Comparison of ENCODE assay signal across 9 cellular contexts in the genomic region with DNA sequence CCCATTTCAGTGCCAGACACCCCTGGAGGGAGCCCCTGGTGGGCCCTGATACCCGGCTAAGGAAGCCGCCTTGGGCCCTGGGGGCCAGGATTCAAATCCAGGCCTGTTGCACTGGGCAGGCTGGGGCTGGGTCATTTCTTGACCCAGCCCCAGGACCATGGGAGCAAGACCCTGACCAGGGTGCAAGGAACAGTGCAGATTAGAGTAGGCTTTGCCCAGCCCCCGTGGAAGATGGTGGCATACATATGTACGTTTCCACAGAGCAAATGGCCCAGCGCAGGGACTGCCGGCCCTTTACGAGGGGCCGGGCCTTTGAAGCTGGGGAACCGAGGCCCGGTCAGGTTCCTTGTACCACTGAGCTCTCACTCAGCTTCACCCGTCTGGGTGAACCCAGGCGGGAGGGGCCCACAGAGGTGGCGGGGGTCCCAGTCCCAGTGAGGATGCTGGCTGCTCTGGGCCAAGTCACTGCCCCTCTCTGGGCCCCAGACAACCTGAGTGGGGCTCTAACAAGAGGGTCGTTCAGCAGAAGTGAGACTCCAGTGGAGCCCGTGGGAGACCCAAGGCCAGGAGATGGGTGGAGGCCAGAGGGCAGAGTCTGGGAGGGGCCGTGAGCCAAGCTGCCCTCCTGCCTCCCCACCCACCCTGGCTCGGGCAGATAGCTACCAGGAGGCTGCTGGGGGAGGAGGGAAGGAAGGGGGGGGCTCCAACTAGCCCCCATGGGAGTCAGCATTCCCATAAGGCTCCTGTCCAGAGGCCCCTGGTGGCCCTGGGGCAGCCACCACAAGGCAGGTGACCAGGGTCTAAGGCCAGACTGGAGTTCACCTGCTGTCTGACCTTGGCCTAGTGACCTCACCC. TPM values are rescaled to one million over a fixed set of nuclear protein-coding genes. Genes with fewer than 3 reads are reported as not detected.
DNase-seq lines count a peak whose midpoint lies in the region; ATAC-seq and TF ChIP-seq lines count a peak whose summit lies in the region.
"Had no signal": no experiment of that assay in that cellular context is flagged by ENCODE, and none has a peak within 500 bp of the region (broad histone marks: within the 10 kb centered on the region; RNA-seq: fewer than 3 reads in every experiment).

No MANE protein-coding gene starts in this region.

- peak overlapping the region; percentile 98 for H3K4me3 ChIP-seq in CD8-positive, alpha-beta T cell (ENCODE audit: low read depth, low read length)
- H3K4me3 ChIP-seq in RWPE2 (ENCODE audit: severe bottlenecking) (peak overlapping the region; percentile 77), prostate gland (peak overlapping the region; percentile 98 to 100), mesendoderm (ENCODE audit: low read length) (no peak overlapping the region)
- H3K4me3 ChIP-seq: SJSA1 had no signal

- H2BK120ac ChIP-seq in mesendoderm (ENCODE audit: low read depth, low read length): no peak overlapping the region

- POLR2A ChIA-PET in CD8-positive, alpha-beta T cell (lab: Charles Lee): interaction anchor here (0.6 to 2.0 kb wide), 4 partner anchors 21 to 406 kb away, joined by 3 to 8 read pairs (median 4); a partner anchor contains a TSS

- H3K18ac ChIP-seq in mesendoderm (ENCODE audit: low read length): no peak overlapping the region

- no peak overlapping the region for H4K5ac ChIP-seq in mesendoderm (ENCODE audit: low read length)

- H3K27me3 ChIP-seq in CD8-positive, alpha-beta T cell (ENCODE audit: insufficient read depth, low read length): no peaks in the 10 kb centered on the region
- no peaks in the 10 kb centered on the region for H3K27me3 ChIP-seq in RWPE2 (ENCODE audit: insufficient read depth, poor library complexity, severe bottlenecking)
- no peaks in the 10 kb centered on the region for H3K27me3 ChIP-seq in prostate gland (replicated peaks; ENCODE audit: insufficient read depth)
- no peaks in the 10 kb centered on the region for H3K27me3 ChIP-seq in mesendoderm (ENCODE audit: insufficient read depth, low read length, poor library complexity)
- H3K27me3 ChIP-seq: SJSA1 had no signal

- no peaks in the 10 kb centered on the region for H3K27me3 Mint-ChIP-seq in CD8-positive, alpha-beta T cell (ENCODE audit: low read depth)

- peaks cover 19% of the 10 kb centered on the region for H3K79me1 ChIP-seq in mesendoderm (ENCODE audit: low read length)

- H3K36me3 Mint-ChIP-seq in CD8-positive, alpha-beta T cell: peaks cover 29% of the 10 kb centered on the region

- H3K36me3 ChIP-seq in CD8-positive, alpha-beta T cell (ENCODE audit: insufficient read depth, low read length): peaks cover 12% of the 10 kb centered on the region
- H3K36me3 ChIP-seq in RWPE2 (ENCODE audit: low read depth) (peaks cover 70% of the 10 kb centered on the region), prostate gland (no peaks in the 10 kb centered on the region), mesendoderm (ENCODE audit: control insufficient read depth, insufficient read depth, low read length) (no peaks in the 10 kb centered on the region)

- H2BK5ac ChIP-seq in mesendoderm (ENCODE audit: low read length): no peak overlapping the region

- peak overlapping the region; percentile 86 for H3K4me3 Mint-ChIP-seq in CD8-positive, alpha-beta T cell

- no peak for DNase-seq in CD8-positive, alpha-beta T cell
- no peak for DNase-seq in RWPE2 (ENCODE audit: low spot score)
- DNase-seq in erythroblast (lab: John Stamatoyannopoulos, UW): peak; percentile 78 to 81
- DNase-seq in prostate gland (ENCODE audit: low spot score): no peak
- no peak for DNase-seq in NCI-H1048 (lab: John Stamatoyannopoulos, UW)
- DNase-seq in activated gamma-delta T cell treated with Interleukin-2 at 50 U/mL for 16 hours: no peak
- no peak for DNase-seq in mesendoderm

- no peak overlapping the region for H3K4ac ChIP-seq in mesendoderm (ENCODE audit: low read depth, low read length)

- H3K56ac ChIP-seq in mesendoderm (ENCODE audit: low read length): no peak overlapping the region

- H3K27ac Mint-ChIP-seq in CD8-positive, alpha-beta T cell: peak overlapping the region; percentile 82

- intact Hi-C loops in CD8-positive, alpha-beta T cell (cut with DNase I, micrococcal nuclease): no loop called here
- intact Hi-C loops in prostate gland (cut with DNase I): no loop called here

- no peak overlapping the region for H2AK5ac ChIP-seq in mesendoderm (ENCODE audit: low read length)

- peaks cover 22% of the 10 kb centered on the region for H3K79me2 ChIP-seq in mesendoderm (ENCODE audit: control insufficient read depth, insufficient read depth, low read length)

- TF ChIP-seq POLR2A in erythroblast (IDR thresholded peaks at IDR 0.05; ENCODE audit: low read length) (peak; percentile 14), prostate gland (IDR thresholded peaks at IDR 0.05) (no peak), GM18505 (IDR thresholded peaks at IDR 0.05; ENCODE audit: borderline replicate concordance, extremely low read depth, insufficient read depth, insufficient read length) (no peak)

- H3K27ac ChIP-seq in CD8-positive, alpha-beta T cell (ENCODE audit: low read depth, low read length): no peak overlapping the region
- peak overlapping the region; percentile 83 for H3K27ac ChIP-seq in RWPE2 (ENCODE audit: poor library complexity, severe bottlenecking)
- peak overlapping the region; percentile 99 to 100 for H3K27ac ChIP-seq in prostate gland
- no peak overlapping the region for H3K27ac ChIP-seq in mesendoderm (ENCODE audit: low read depth, low read length)
- H3K27ac ChIP-seq: SJSA1 had no signal

- H3K4me1 ChIP-seq in CD8-positive, alpha-beta T cell (ENCODE audit: insufficient read depth, low read length): peaks cover 80% of the 10 kb centered on the region
- H3K4me1 ChIP-seq in RWPE2 (ENCODE audit: insufficient read depth, poor library complexity, severe bottlenecking): peaks cover 40% of the 10 kb centered on the region
- peaks cover 56% of the 10 kb centered on the region for H3K4me1 ChIP-seq in prostate gland (replicated peaks)
- H3K4me1 ChIP-seq in mesendoderm (ENCODE audit: control insufficient read depth, low read depth, low read length): peaks cover 2% of the 10 kb centered on the region

- peaks cover 44% of the 10 kb centered on the region for H3K4me1 Mint-ChIP-seq in CD8-positive, alpha-beta T cell (ENCODE audit: low read depth)

- no peak overlapping the region for H2BK15ac ChIP-seq in mesendoderm (replicated peaks; ENCODE audit: low read depth)

- no peak overlapping the region for H3K9ac ChIP-seq in mesendoderm (ENCODE audit: low read length)

- TF ChIP-seq CTCF in CD8-positive, alpha-beta T cell (IDR thresholded peaks at IDR 0.05): no peak
- TF ChIP-seq CTCF in RWPE2 (IDR thresholded peaks at IDR 0.05; ENCODE audit: poor library complexity, severe bottlenecking) (no peak), prostate gland (IDR thresholded peaks at IDR 0.05) (no peak)

- H3K23ac ChIP-seq in mesendoderm (ENCODE audit: low read length): no peak overlapping the region

- H4K8ac ChIP-seq in mesendoderm (ENCODE audit: low read depth, low read length): no peak overlapping the region

- ATAC-seq in CD8-positive, alpha-beta T cell: no peak
- ATAC-seq in RWPE2 (ENCODE audit: low read depth): no peak
- ATAC-seq in GM18505 (IDR thresholded peaks at IDR 0.05; ENCODE audit: unreplicated experiment): no peak

- H3K4me2 ChIP-seq in mesendoderm (ENCODE audit: low read length): no peak overlapping the region

- WGBS in prostate gland: 48% methylated on average over 16 of the region's 17 CpGs
- WGBS in mesendoderm (ENCODE audit: extremely low coverage, insufficient coverage, low lambda C conversion rate): no CpG with 5 or more reads among the region's 17 CpGs

- CTCF ChIA-PET in CD8-positive, alpha-beta T cell (lab: Charles Lee): interaction anchor here (0.9 to 2.8 kb wide), 4 partner anchors 9 to 29 kb away, joined by 3 to 11 read pairs (median 4); no protein-coding TSS in a partner anchor

- no peaks in the 10 kb centered on the region for H3K9me3 Mint-ChIP-seq in CD8-positive, alpha-beta T cell

- no peaks in the 10 kb centered on the region for H3K9me3 ChIP-seq in CD8-positive, alpha-beta T cell (ENCODE audit: low read length)
- no peaks in the 10 kb centered on the region for H3K9me3 ChIP-seq in RWPE2 (ENCODE audit: severe bottlenecking)
- no peaks in the 10 kb centered on the region for H3K9me3 ChIP-seq in prostate gland
- H3K9me3 ChIP-seq: SJSA1 had no signal

RNA-seq across cellular contexts. Expression of a gene that starts 2.7 kb away (rescaled TPM):
- total RNA-seq in CD8-positive, alpha-beta T cell: 100 to 1,000 TPM; 453 to 455 TPM
- total RNA-seq in prostate gland: 100 to 1,000 TPM; 141 to 189 TPM
- polyA plus RNA-seq in mesendoderm (2013, experiment 1 of 2): 98.2 TPM
- polyA plus RNA-seq in mesendoderm (2013, experiment 2 of 2): 97.3 TPM

RNA-seq across cellular contexts. Expression of a gene that starts 32.8 kb away (rescaled TPM):
- 10 to 100 TPM; 34.5 to 35.5 TPM for total RNA-seq in CD8-positive, alpha-beta T cell
- 100 to 1,000 TPM; 116 to 136 TPM for total RNA-seq in prostate gland
- 46.2 TPM for polyA plus RNA-seq in mesendoderm (2013, experiment 1 of 2)
- 41.1 TPM for polyA plus RNA-seq in mesendoderm (2013, experiment 2 of 2)

RNA-seq across cellular contexts. Expression of a gene that starts 47.8 kb away (rescaled TPM):
- 10 to 100 TPM; 76.7 to 80.0 TPM for total RNA-seq in CD8-positive, alpha-beta T cell
- 10 to 100 TPM; 40.1 to 43.5 TPM for total RNA-seq in prostate gland
- 5.7 TPM for polyA plus RNA-seq in mesendoderm (2013, experiment 1 of 2)
- 6.3 TPM for polyA plus RNA-seq in mesendoderm (2013, experiment 2 of 2)

RNA-seq across cellular contexts. Expression of a gene that starts 48.4 kb away (rescaled TPM):
- 10 to 100 TPM; 11.9 to 15.3 TPM for total RNA-seq in CD8-positive, alpha-beta T cell
- total RNA-seq in prostate gland: 10 to 100 TPM; 11.8 to 50.2 TPM
- polyA plus RNA-seq in mesendoderm (2013, experiment 1 of 2): 0.48 TPM
- 0.36 TPM for polyA plus RNA-seq in mesendoderm (2013, experiment 2 of 2)

Comparison
In these comparisons a context has a peak if more than half of its experiments do, and no peak if none do; other contexts are left out.
1. DNase-seq: peak in erythroblast (2 of 2); none in CD8-positive, alpha-beta T cell (0 of 7), RWPE2 (single experiment), prostate gland (single experiment), NCI-H1048 (single experiment), activated gamma-delta T cell treated with Interleukin-2 at 50 U/mL for 16 hours (single experiment) and mesendoderm (single experiment).
2. H3K27ac ChIP-seq: peak in RWPE2 (single experiment) and prostate gland (2 of 2); none in CD8-positive, alpha-beta T cell (single experiment) and mesendoderm (single experiment).